ENCODE assay signal across 1 cellular context in genomic region chr5:72307968-72308852, GRCh38.
TF ChIP-seq lines count a peak whose summit lies in the region.

No MANE protein-coding gene starts in this region.

TF ChIP-seq in K562, 482 proteins besides CTCF, POLR2A, EP300 and RAD21 (continued from another document and continues in another):
- TF ChIP-seq ZFP1 (CRISPR knock-in tag; IDR thresholded peaks at IDR 0.05) = no peak
- peak; percentile 30; the same call in 1 of the 2 replicates for TF ChIP-seq ZNF263 (CRISPR knock-in tag; IDR thresholded peaks at IDR 0.05; ENCODE audit: borderline replicate concordance)
- peak; percentile 93 for TF ChIP-seq CTBP1 (IDR thresholded peaks at IDR 0.05; ENCODE audit: borderline replicate concordance)
- TF ChIP-seq TOE1 (IDR thresholded peaks at IDR 0.05; ENCODE audit: borderline replicate concordance) = peak; percentile 63; the same call in 1 of the 2 replicates
- peak; percentile 51; the same call in 1 of the 2 replicates for TF ChIP-seq TOE1 (CRISPR knock-in tag; IDR thresholded peaks at IDR 0.05; ENCODE audit: borderline replicate concordance, low read depth)
- TF ChIP-seq RFX7 (CRISPR knock-in tag; IDR thresholded peaks at IDR 0.05) = no peak
- TF ChIP-seq NCOA2 (IDR thresholded peaks at IDR 0.05; ENCODE audit: partially characterized antibody in 2 of 2) = no peak
- no peak for TF ChIP-seq PBX2 (CRISPR knock-in tag; IDR thresholded peaks at IDR 0.05; ENCODE audit: low read depth)
- no peak for TF ChIP-seq PBX2 (tag; conservative IDR thresholded peaks at IDR 0.05; ENCODE audit: low read depth)
- TF ChIP-seq AFF4 (CRISPR knock-in tag; IDR thresholded peaks at IDR 0.05) = peak; percentile 96
- TF ChIP-seq SMAD3 (CRISPR knock-in tag; conservative IDR thresholded peaks at IDR 0.05) = no peak
- peak; percentile 69; the same call in 1 of the 2 replicates for TF ChIP-seq BCOR (IDR thresholded peaks at IDR 0.05)
- TF ChIP-seq ZNF766 (CRISPR knock-in tag; conservative IDR thresholded peaks at IDR 0.05) = peak; percentile 34; the same call in 1 of the 2 replicates
- TF ChIP-seq CEBPZ (IDR thresholded peaks at IDR 0.05; ENCODE audit: borderline replicate concordance, low read depth, low read length) = no peak
- TF ChIP-seq SAP30 (IDR thresholded peaks at IDR 0.05; ENCODE audit: borderline replicate concordance, insufficient read depth, low read depth, low read length, poor library complexity, severe bottlenecking) = peak; percentile 70
- TF ChIP-seq RBM25 (IDR thresholded peaks at IDR 0.05; ENCODE audit: low read depth, low read length, severe bottlenecking) = peak; percentile 89
- no peak for TF ChIP-seq SREBF1 (IDR thresholded peaks at IDR 0.05; ENCODE audit: borderline replicate concordance, low read depth, low read length)
- no peak for TF ChIP-seq KLF10 (CRISPR knock-in tag; IDR thresholded peaks at IDR 0.05)
- TF ChIP-seq SMAD1 (IDR thresholded peaks at IDR 0.05; ENCODE audit: low read depth, low read length, partially characterized antibody) = peak; percentile 35
- TF ChIP-seq MLX (CRISPR knock-in tag; conservative IDR thresholded peaks at IDR 0.05) = no peak
- TF ChIP-seq NBN (IDR thresholded peaks at IDR 0.05; ENCODE audit: low read depth) = peak; percentile 10; the same call in 1 of the 2 replicates
- TF ChIP-seq NEUROD1 (IDR thresholded peaks at IDR 0.05; ENCODE audit: borderline replicate concordance, low read depth, low read length, partially characterized antibody) = no peak
- TF ChIP-seq KHSRP (IDR thresholded peaks at IDR 0.05) = no peak
- TF ChIP-seq ZNF785 (CRISPR knock-in tag; IDR thresholded peaks at IDR 0.05) = no peak
- no peak for TF ChIP-seq ZFP91 (CRISPR knock-in tag; IDR thresholded peaks at IDR 0.05)
- TF ChIP-seq MITF (IDR thresholded peaks at IDR 0.05) = no peak
- TF ChIP-seq ZNF316 (IDR thresholded peaks at IDR 0.05) = no peak
- peak; percentile 97 for TF ChIP-seq RBBP5 (IDR thresholded peaks at IDR 0.05; ENCODE audit: borderline replicate concordance, insufficient read depth, low read length, poor library complexity, severe bottlenecking)
- TF ChIP-seq ZNF518B (CRISPR knock-in tag; IDR thresholded peaks at IDR 0.05) = no peak
- TF ChIP-seq THAP7 (CRISPR knock-in tag; IDR thresholded peaks at IDR 0.05) = peak; percentile 42; the same call in 1 of the 2 replicates
- peak; percentile 77 for TF ChIP-seq HDAC2 (IDR thresholded peaks at IDR 0.05)
- 0 out of 2 replicates have a peak, but pooled peaks have one; percentile 59 for TF ChIP-seq ZNF232 (CRISPR knock-in tag; IDR thresholded peaks at IDR 0.05)
- no peak; the same call in 1 of the 2 replicates for TF ChIP-seq HMG20B (CRISPR knock-in tag; IDR thresholded peaks at IDR 0.05)
- no peak for TF ChIP-seq ZNF280B (CRISPR knock-in tag; IDR thresholded peaks at IDR 0.05)
- peak; percentile 78; the same call in 1 of the 2 replicates for TF ChIP-seq GTF2F1 (IDR thresholded peaks at IDR 0.05; ENCODE audit: low read depth, low read length)
